1 cellular context compared by ENCODE assay signal in genomic region chr20:54174452-54175175, GRCh38.
TF ChIP-seq lines count a peak whose summit lies in the region.

No MANE protein-coding gene starts in this region.

TF ChIP-seq in A549, 52 proteins besides CTCF, POLR2A, EP300 and RAD21 (continued from another document):
- no peak for TF ChIP-seq REST (IDR thresholded peaks at IDR 0.05)
- no peak for TF ChIP-seq CHD4 (IDR thresholded peaks at IDR 0.05; ENCODE audit: borderline replicate concordance)
- no peak for TF ChIP-seq JUNB (IDR thresholded peaks at IDR 0.05)
- no peak for TF ChIP-seq KDM1A (IDR thresholded peaks at IDR 0.05; ENCODE audit: low read depth)
- no peak for TF ChIP-seq BHLHE40 (IDR thresholded peaks at IDR 0.05; ENCODE audit: low read depth, low read length)
- TF ChIP-seq TP53 (CRISPR knock-in tag; IDR thresholded peaks at IDR 0.05) = 0 out of 2 replicates have a peak, but pooled peaks have one; percentile 16
- no peak for TF ChIP-seq FOXS1 (CRISPR knock-in tag; IDR thresholded peaks at IDR 0.05)
- TF ChIP-seq HEYL (CRISPR knock-in tag; IDR thresholded peaks at IDR 0.05) = no peak
